Comparison of ENCODE assay signal across 12 cellular contexts in the genomic region with DNA sequence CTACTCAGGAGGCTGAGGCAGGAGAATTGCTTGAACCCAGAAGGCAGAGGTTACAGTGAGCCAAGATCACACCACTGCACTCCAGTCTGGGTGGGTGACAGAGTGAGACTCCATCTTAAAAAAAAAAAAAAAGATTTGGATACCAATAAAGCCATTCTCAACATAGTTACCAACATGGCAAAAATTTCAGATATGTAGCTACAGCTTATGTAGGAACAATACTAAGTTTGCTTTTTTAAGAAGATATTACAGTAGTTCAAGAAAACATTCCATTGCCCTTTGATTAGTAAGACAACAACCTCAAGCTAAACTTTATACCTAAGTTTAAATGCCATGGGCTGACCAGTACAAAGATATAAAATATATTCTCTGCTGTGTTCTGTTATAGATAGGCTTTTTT. TPM values are rescaled to one million over a fixed set of nuclear protein-coding genes. Genes with fewer than 3 reads are reported as not detected.
DNase-seq lines count a peak whose midpoint lies in the region; ATAC-seq lines count a peak whose summit lies in the region.
"Had no signal": no experiment of that assay in that cellular context is flagged by ENCODE, and none has a peak within 500 bp of the region (broad histone marks: within the 10 kb centered on the region; RNA-seq: fewer than 3 reads in every experiment).

No MANE protein-coding gene starts in this region.

- DNase-seq in EL: peak; percentile 17
- DNase-seq in astrocyte of the hippocampus (ENCODE audit: low read depth, low spot score): peak; percentile 6
- DNase-seq in left ventricle myocardium superior: no peak
- no peak for DNase-seq in HuH-7 (ENCODE audit: low spot score)
- DNase-seq in CD1c-positive myeloid dendritic cell (ENCODE audit: extremely low spot score): no peak
- DNase-seq: KBM-7, left cardiac atrium, pancreas had no signal

- H3K27ac ChIP-seq in skin epidermis: peak overlapping the region in 14 of 21 experiments; percentile 37 to 84 (median 69)

- intact Hi-C loops in left ventricle myocardium superior (cut with micrococcal nuclease): no loop called here

- H3K4me3 ChIP-seq in skin epidermis: peak overlapping the region in 1 of 7 experiments; percentile 4
- H3K4me3 ChIP-seq: pancreas had no signal

- peak; percentile 18 for ATAC-seq in left ventricle myocardium superior
- ATAC-seq in GM19452 (IDR thresholded peaks at IDR 0.05; ENCODE audit: unreplicated experiment): no peak
- ATAC-seq in GM18868 (IDR thresholded peaks at IDR 0.05; ENCODE audit: unreplicated experiment): no peak
- ATAC-seq: Panc1 had no signal

RNA-seq across cellular contexts. Expression of a gene that starts 34.4 kb away (rescaled TPM):
- total RNA-seq in left ventricle myocardium superior: 558 TPM

RNA-seq across cellular contexts. Expression of a gene that starts 38.9 kb away (rescaled TPM):
- total RNA-seq in left ventricle myocardium superior: 23.8 TPM

Comparison
In these comparisons a context has a peak if more than half of its experiments do, and no peak if none do; other contexts are left out.
1. DNase-seq: peak in EL (single experiment) and astrocyte of the hippocampus (single experiment); none in left ventricle myocardium superior (single experiment), HuH-7 (single experiment) and CD1c-positive myeloid dendritic cell (single experiment).